ENCODE assay signal across 9 cellular contexts in the genomic region with DNA sequence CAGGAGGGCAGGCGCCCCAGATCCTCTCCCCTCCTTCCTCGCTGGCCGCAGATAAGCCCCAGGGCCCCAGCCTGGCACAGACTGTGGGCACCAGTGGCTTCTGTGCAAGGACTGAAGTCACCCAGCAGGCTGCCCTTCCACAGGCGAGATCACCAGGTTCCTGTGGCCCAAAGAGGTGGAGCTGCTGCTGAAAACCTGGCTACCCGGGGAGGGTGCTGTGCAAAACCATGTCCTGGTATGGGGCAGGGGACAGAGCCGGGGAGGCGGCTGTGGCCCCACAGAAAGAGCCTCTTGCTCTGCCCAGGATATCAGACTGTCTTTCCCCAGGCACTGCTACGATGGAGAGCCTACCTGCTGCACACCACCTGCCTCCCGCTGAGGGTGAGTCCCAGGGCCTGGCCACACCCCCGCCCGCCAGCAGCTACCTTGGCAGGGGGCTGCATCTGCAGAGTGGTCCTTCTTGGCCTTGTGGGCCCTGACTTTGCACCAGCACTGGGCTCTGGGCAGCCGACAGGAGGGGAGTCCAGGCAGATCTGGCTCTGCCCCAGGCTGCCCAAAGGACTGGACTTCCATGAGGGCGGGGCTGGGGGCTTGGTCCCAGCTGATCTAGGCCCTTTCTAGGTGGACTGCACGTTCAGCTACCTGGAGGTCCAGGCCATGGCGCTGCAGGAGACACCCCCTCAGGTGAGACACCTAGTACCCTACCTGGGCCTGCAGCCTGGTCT. TPM values are rescaled to one million over a fixed set of nuclear protein-coding genes. Genes with fewer than 3 reads are reported as not detected.
DNase-seq lines count a peak whose midpoint lies in the region; ATAC-seq and TF ChIP-seq lines count a peak whose summit lies in the region.
"Had no signal": no experiment of that assay in that cellular context is flagged by ENCODE, and none has a peak within 500 bp of the region (broad histone marks: within the 10 kb centered on the region; RNA-seq: fewer than 3 reads in every experiment).

No MANE protein-coding gene starts in this region.

- H3K9ac ChIP-seq in Loucy (ENCODE audit: low read depth, low read length, poor library complexity, severe bottlenecking), result peak overlapping the region; percentile 98

- H3K4me1 ChIP-seq in heart left ventricle, result peaks cover 0 to 37% (median 13%) of the 10 kb centered on the region in 12 donors
- H3K4me1 ChIP-seq in Loucy (ENCODE audit: insufficient read depth, low read length, poor library complexity, severe bottlenecking), result peaks cover 24% of the 10 kb centered on the region
- H3K4me1 ChIP-seq in esophagus muscularis mucosa, result peaks cover 11 to 47% (median 46%) of the 10 kb centered on the region in 4 donors
- peaks cover 7% of the 10 kb centered on the region for H3K4me1 ChIP-seq in upper lobe of right lung
- H3K4me1 ChIP-seq: SJCRH30 had no signal

- TF ChIP-seq POLR2A in heart left ventricle (IDR thresholded peaks at IDR 0.05) (no peak), esophagus muscularis mucosa (IDR thresholded peaks at IDR 0.05; ENCODE audit: low read depth) (no peak)

- H3K9me3 ChIP-seq in heart left ventricle, result no peaks in the 10 kb centered on the region
- no peaks in the 10 kb centered on the region for H3K9me3 ChIP-seq in Loucy (ENCODE audit: insufficient read depth, low read depth, low read length)
- peaks cover 0 to 4% (median 0%) of the 10 kb centered on the region in 4 donors for H3K9me3 ChIP-seq in esophagus muscularis mucosa
- H3K9me3 ChIP-seq in upper lobe of right lung, result no peaks in the 10 kb centered on the region
- H3K9me3 ChIP-seq: SJCRH30 had no signal

- intact Hi-C loops in heart left ventricle (cut with DNase I) (loop anchor here in 4 of 10 donors (2.0 to 10.0 kb wide), 3 partner anchors 83 to 123 kb away; a partner anchor contains a TSS), left ventricle myocardium superior (cut with micrococcal nuclease) (no loop called here), esophagus muscularis mucosa (cut with DNase I) (no loop called here), upper lobe of right lung (cut with DNase I) (no loop called here)

- H3K9me2 ChIP-seq in Loucy (replicated peaks; ENCODE audit: low read depth, low read length), result no peaks in the 10 kb centered on the region

- H3K27ac ChIP-seq in heart left ventricle (peak overlapping the region in 1 of 12 donors; percentile 59), esophagus muscularis mucosa (replicated peaks in 1 of 4) (no peak overlapping the region), upper lobe of right lung (peak overlapping the region; percentile 58)
- H3K27ac ChIP-seq: SJCRH30 had no signal

- H3K4me2 ChIP-seq in Loucy (ENCODE audit: low read depth, low read length, poor library complexity, severe bottlenecking), result peak overlapping the region; percentile 82

- TF ChIP-seq CTCF in heart left ventricle (IDR thresholded peaks at IDR 0.05), result no peak
- TF ChIP-seq CTCF in Loucy (conservative IDR thresholded peaks at IDR 0.05; ENCODE audit: low read length), result no peak
- TF ChIP-seq CTCF in esophagus muscularis mucosa (IDR thresholded peaks at IDR 0.05), result no peak
- no peak for TF ChIP-seq CTCF in upper lobe of right lung (IDR thresholded peaks at IDR 0.05)

- WGBS in heart left ventricle, 4 donors, result 86 to 97% (median 88%) methylated on average over 4 to 15 of the region's 15 CpGs
- 80% methylated on average over 1 of the region's 15 CpGs for WGBS in esophagus muscularis mucosa

- peaks cover 20% of the 10 kb centered on the region for H4K20me1 ChIP-seq in Loucy (ENCODE audit: insufficient read depth, low read length, poor library complexity, severe bottlenecking)

- DNase-seq in heart left ventricle, result no peak
- no peak for DNase-seq in left ventricle myocardium superior
- DNase-seq in esophagus muscularis mucosa (ENCODE audit: extremely low spot score), result no peak
- no peak for DNase-seq in upper lobe of right lung
- no peak for DNase-seq in NOMO-1 treated with DMSO at 0.1 percent for 48 hours (lab: John Stamatoyannopoulos, UW; ENCODE audit: unreplicated experiment)
- no peak for DNase-seq in Kasumi-1 (lab: John Stamatoyannopoulos, UW)

- H3K27me3 ChIP-seq in heart left ventricle, result peaks cover 15 to 59% (median 43%) of the 10 kb centered on the region in 9 donors
- no peaks in the 10 kb centered on the region for H3K27me3 ChIP-seq in Loucy (ENCODE audit: insufficient read depth, low read length, poor library complexity, severe bottlenecking)
- peaks cover 4 to 63% (median 40%) of the 10 kb centered on the region in 4 donors for H3K27me3 ChIP-seq in esophagus muscularis mucosa
- H3K27me3 ChIP-seq in upper lobe of right lung, result peaks cover 26% of the 10 kb centered on the region
- H3K27me3 ChIP-seq: SJCRH30 had no signal

- TF ChIP-seq EP300 in esophagus muscularis mucosa (IDR thresholded peaks at IDR 0.05), result no peak

- peaks cover 53% of the 10 kb centered on the region for H3K79me2 ChIP-seq in Loucy (ENCODE audit: insufficient read depth, low read length)

- no peaks in the 10 kb centered on the region for H3K36me3 ChIP-seq in heart left ventricle
- H3K36me3 ChIP-seq in Loucy (ENCODE audit: insufficient read depth, low read length), result peaks cover 20% of the 10 kb centered on the region; the same call in 1 of the 2 replicates
- no peaks in the 10 kb centered on the region for H3K36me3 ChIP-seq in esophagus muscularis mucosa
- no peaks in the 10 kb centered on the region for H3K36me3 ChIP-seq in upper lobe of right lung
- H3K36me3 ChIP-seq: SJCRH30 had no signal

- H2AFZ ChIP-seq in Loucy (ENCODE audit: low read length), result peak overlapping the region; percentile 83

- ATAC-seq in heart left ventricle, result no peak
- ATAC-seq in left ventricle myocardium superior, result no peak
- no peak for ATAC-seq in upper lobe of right lung
- no peak for ATAC-seq in GM19328 (IDR thresholded peaks at IDR 0.05; ENCODE audit: unreplicated experiment)

- no peaks in the 10 kb centered on the region for H3F3A ChIP-seq in Loucy (ENCODE audit: low read depth)

- H3K4me3 ChIP-seq in heart left ventricle, result peak overlapping the region in 9 of 12 donors; percentile 7 to 57 (median 42)
- H3K4me3 ChIP-seq in Loucy (ENCODE audit: low read length, poor library complexity, severe bottlenecking), result peak overlapping the region; percentile 98
- H3K4me3 ChIP-seq in esophagus muscularis mucosa, result peak overlapping the region in 3 of 4 donors; percentile 42 to 58 (median 44)
- H3K4me3 ChIP-seq in upper lobe of right lung, result peak overlapping the region; percentile 42

RNA-seq across cellular contexts. Expression of a gene that starts 0.6 kb away (rescaled TPM):
- total RNA-seq in heart left ventricle (1 to 10 TPM in 3 of 9 donors, under 1 TPM in 4, not detected in 2; 0.27 to 1.7 (median 0.60) TPM), left ventricle myocardium superior (0.94 TPM), esophagus muscularis mucosa (1 to 10 TPM in 1 of 4 donors, under 1 TPM in 3; 0.52 to 1.2 (median 0.76) TPM), upper lobe of right lung (6.3 TPM)
- polyA plus RNA-seq in heart left ventricle, result under 1 TPM; 0.21 to 0.30 TPM

RNA-seq across cellular contexts. Expression of a gene that starts 14.5 kb away (rescaled TPM):
- total RNA-seq in heart left ventricle, result 10 to 100 TPM in 4 of 9 donors, 1 to 10 TPM in 5; 6.2 to 19.9 (median 9.5) TPM
- 10 to 100 TPM in 1 of 2 donors, 1 to 10 TPM in 1; 7.8 to 15.6 TPM for polyA plus RNA-seq in heart left ventricle
- 7.8 TPM for total RNA-seq in left ventricle myocardium superior
- 10 to 100 TPM; 22.0 to 31.6 (median 29.3) TPM for total RNA-seq in esophagus muscularis mucosa
- total RNA-seq in upper lobe of right lung, result 14.3 TPM

RNA-seq across cellular contexts. Expression of a gene that starts 15.2 kb away (rescaled TPM):
- total RNA-seq in heart left ventricle, result 1 to 10 TPM; 1.7 to 5.6 (median 2.9) TPM
- 1 to 10 TPM; 2.7 to 7.0 TPM for polyA plus RNA-seq in heart left ventricle
- 3.7 TPM for total RNA-seq in left ventricle myocardium superior
- 10 to 100 TPM; 11.3 to 22.8 (median 16.0) TPM for total RNA-seq in esophagus muscularis mucosa
- total RNA-seq in upper lobe of right lung, result 4.7 TPM

RNA-seq across cellular contexts. Expression of a gene that starts 21.0 kb away (rescaled TPM):
- 10 to 100 TPM in 4 of 9 donors, 1 to 10 TPM in 5; 7.6 to 15.6 (median 8.6) TPM for total RNA-seq in heart left ventricle
- 10 to 100 TPM; 11.8 to 26.9 TPM for polyA plus RNA-seq in heart left ventricle
- total RNA-seq in left ventricle myocardium superior, result 9.8 TPM
- 10 to 100 TPM; 24.5 to 47.3 (median 35.6) TPM for total RNA-seq in esophagus muscularis mucosa
- 14.5 TPM for total RNA-seq in upper lobe of right lung

RNA-seq across cellular contexts. Expression of a gene that starts 21.1 kb away (rescaled TPM):
- 10 to 100 TPM in 1 of 9 donors, 1 to 10 TPM in 8; 3.5 to 11.6 (median 4.3) TPM for total RNA-seq in heart left ventricle
- polyA plus RNA-seq in heart left ventricle, result 1 to 10 TPM; 2.1 to 4.4 TPM
- 2.2 TPM for total RNA-seq in left ventricle myocardium superior
- total RNA-seq in esophagus muscularis mucosa, result 10 to 100 TPM in 2 of 4 donors, 1 to 10 TPM in 2; 5.1 to 15.6 (median 9.1) TPM
- 3.8 TPM for total RNA-seq in upper lobe of right lung

Comparison
In these comparisons a context has a peak if more than half of its experiments do, and no peak if none do; other contexts are left out.
1. H3K4me3 ChIP-seq: peak in every context shown above with its lines; median percentile 98 in Loucy; 44 in esophagus muscularis mucosa; 42 in heart left ventricle; 42 in upper lobe of right lung.